In the genomic region with DNA sequence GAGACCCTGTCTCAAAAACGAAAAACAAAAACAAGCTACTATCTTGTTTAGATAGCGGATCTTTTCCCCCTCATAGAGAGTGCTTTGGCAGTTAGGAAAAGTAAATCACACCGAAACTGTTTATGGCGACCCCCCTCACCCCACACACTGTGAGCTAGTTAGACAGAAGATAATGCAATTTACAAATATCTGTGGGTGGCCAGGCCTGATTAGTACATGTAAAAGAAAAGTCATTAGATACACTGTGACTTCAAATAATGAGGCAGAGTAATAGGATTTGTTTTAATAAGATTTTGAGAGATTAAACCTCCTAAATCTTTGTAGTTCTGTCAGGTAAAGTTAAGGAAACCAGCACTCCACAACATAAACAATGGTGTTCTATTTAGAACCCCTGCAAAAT, we compare ENCODE assay signal across 24 cellular contexts.
DNase-seq lines count a peak whose midpoint lies in the region; FAIRE-seq and TF ChIP-seq lines count a peak whose summit lies in the region.
"Had no signal": no experiment of that assay in that cellular context is flagged by ENCODE, and none has a peak within 500 bp of the region (broad histone marks: within the 10 kb centered on the region; RNA-seq: fewer than 3 reads in every experiment).

No MANE protein-coding gene starts in this region.

- intact Hi-C loops in A673 (cut with micrococcal nuclease; ENCODE audit: unreplicated experiment): no loop called here

- peaks cover 40% of the 10 kb centered on the region for H3K4me1 ChIP-seq in A673 (ENCODE audit: insufficient read depth, low read length, poor library complexity, severe bottlenecking)
- peaks cover 20% of the 10 kb centered on the region for H3K4me1 ChIP-seq in neural progenitor cell

- peaks cover 22% of the 10 kb centered on the region for H4K20me1 ChIP-seq in neural progenitor cell (ENCODE audit: low read depth)
- H4K20me1 ChIP-seq: BLaER1 treated with 17β-estradiol and CSF1 and Interleukin-3, amounts not matched to agents 10 nM and 100 nM had no signal

- H3K9me3 ChIP-seq in A673 (ENCODE audit: low read depth, low read length, poor library complexity, severe bottlenecking) (no peaks in the 10 kb centered on the region), neural progenitor cell (ENCODE audit: low read depth) (no peaks in the 10 kb centered on the region)
- H3K9me3 ChIP-seq: BE2C had no signal

- H3K27me3 Mint-ChIP-seq in brain (peaks cover 3% of the 10 kb centered on the region), neural progenitor cell (ENCODE audit: insufficient read depth, low read depth) (peaks cover 3% of the 10 kb centered on the region)
- H3K27me3 Mint-ChIP-seq: CD4-positive, alpha-beta T cell; CD8-positive, alpha-beta memory T cell had no signal

- peaks cover 85% of the 10 kb centered on the region for H3K4me1 Mint-ChIP-seq in brain
- H3K4me1 Mint-ChIP-seq in neural progenitor cell: peaks cover 27% of the 10 kb centered on the region

- H3K4me3 ChIP-seq in A673 (ENCODE audit: low read depth, low read length, poor library complexity, severe bottlenecking) (no peak overlapping the region), neural progenitor cell (no peak overlapping the region)
- H3K4me3 ChIP-seq: BLaER1 treated with 17β-estradiol and CSF1 and Interleukin-3, amounts not matched to agents 10 nM and 100 nM; GM23248 had no signal

- H3K4me2 ChIP-seq in neural progenitor cell: peak overlapping the region; percentile 25
- H3K4me2 ChIP-seq: BLaER1 treated with 17β-estradiol and CSF1 and Interleukin-3, amounts not matched to agents 10 nM and 100 nM had no signal

- POLR2A ChIA-PET in A673 (lab: Charles Lee; ENCODE audit: low non-redundant PET): no interaction called here

- TF ChIP-seq CTCF in A673 (conservative IDR thresholded peaks at IDR 0.05; ENCODE audit: low read depth, low read length) (no peak), brain (conservative IDR thresholded peaks at IDR 0.05) (no peak), neural progenitor cell (IDR thresholded peaks at IDR 0.05) (no peak), D721Med (IDR thresholded peaks at IDR 0.05; ENCODE audit: insufficient read depth, missing control alignments) (no peak), GM13976 (IDR thresholded peaks at IDR 0.05; ENCODE audit: borderline replicate concordance, control extremely low read depth, extremely low read depth, insufficient read depth, missing control alignments) (no peak)

- no peak overlapping the region for H3K9ac ChIP-seq in neural progenitor cell
- H3K9ac ChIP-seq: BLaER1 treated with 17β-estradiol and CSF1 and Interleukin-3, amounts not matched to agents 10 nM and 100 nM; GM23248 had no signal

- no peaks in the 10 kb centered on the region for H3K79me2 ChIP-seq in neural progenitor cell (ENCODE audit: low read depth)

- H3K36me3 ChIP-seq in A673 (ENCODE audit: insufficient read depth, low read length, poor library complexity, severe bottlenecking) (no peaks in the 10 kb centered on the region), neural progenitor cell (no peaks in the 10 kb centered on the region)
- H3K36me3 ChIP-seq: BE2C had no signal

- CTCF ChIA-PET in A673 (lab: Charles Lee): no interaction called here

- no TSS peak for BruUV-seq in A673 (replicated peaks; lab: Mats Ljungman, UMichigan)

- H3F3A ChIP-seq in neural progenitor cell (ENCODE audit: low read depth): peaks cover 17% of the 10 kb centered on the region

- no peaks in the 10 kb centered on the region for H3K27me3 ChIP-seq in A673 (replicated peaks; ENCODE audit: insufficient read depth, low read depth, low read length, poor library complexity)
- peaks cover 25% of the 10 kb centered on the region for H3K27me3 ChIP-seq in neural progenitor cell
- H3K27me3 ChIP-seq: BE2C; BLaER1 treated with 17β-estradiol and CSF1 and Interleukin-3, amounts not matched to agents 10 nM and 100 nM had no signal

- DNase-seq in A673 (ENCODE audit: low spot score): peak; percentile 33
- peak; percentile 53 for DNase-seq in neural progenitor cell (ENCODE audit: low spot score)
- DNase-seq in middle frontal gyrus (ENCODE audit: extremely low spot score, low spot score): no peak
- DNase-seq in D721Med (ENCODE audit: insufficient read length, low spot score): no peak
- DNase-seq in GM13976 (ENCODE audit: low spot score): no peak
- DNase-seq: ACHN; AML-193; BE2C; CD4-positive, alpha-beta T cell; CD8-positive, alpha-beta memory T cell; DMS53; DMS79 treated with DMSO at 0.1 percent for 48 hours; GF-D8; GM23248; H7; HCEC 1CT had no signal

- H3K27ac Mint-ChIP-seq in brain (peak overlapping the region in 4 of 5 experiments; percentile 59 to 83 (median 77)), neural progenitor cell (no peak overlapping the region)
- H3K27ac Mint-ChIP-seq: CD14-positive monocyte; CD4-positive, alpha-beta T cell; CD8-positive, alpha-beta memory T cell had no signal

- H3K27ac ChIP-seq in A673 (ENCODE audit: low read depth, low read length, poor library complexity, severe bottlenecking) (no peak overlapping the region), neural progenitor cell (no peak overlapping the region)
- H3K27ac ChIP-seq: 22Rv1; BLaER1 treated with 17β-estradiol and CSF1 and Interleukin-3, amounts not matched to agents 10 nM and 100 nM; GM23248 had no signal

- peaks cover 27% of the 10 kb centered on the region for H3K36me3 Mint-ChIP-seq in brain
- H3K36me3 Mint-ChIP-seq in neural progenitor cell: peaks cover 4% of the 10 kb centered on the region

- H3K9me3 Mint-ChIP-seq in brain (peaks cover 2 to 11% (median 4%) of the 10 kb centered on the region in 5 experiments), neural progenitor cell (no peaks in the 10 kb centered on the region)
- H3K9me3 Mint-ChIP-seq: CD8-positive, alpha-beta memory T cell had no signal

- H2AFZ ChIP-seq in neural progenitor cell (replicated peaks): no peak overlapping the region
- H2AFZ ChIP-seq: GM23248 had no signal

- no peak for FAIRE-seq in D721Med (lab: Jason Lieb, UNC)
- FAIRE-seq: A204.1, GM12892, GM19239, H1 had no signal

- H3K4me3 Mint-ChIP-seq in brain (no peak overlapping the region), neural progenitor cell (no peak overlapping the region)
- H3K4me3 Mint-ChIP-seq: CD14-positive monocyte; CD4-positive, alpha-beta T cell; CD8-positive, alpha-beta memory T cell had no signal

- in situ Hi-C loops in GM13976 (cut with MboI; ENCODE audit: low sequenced_read_pairs, unreplicated experiment): no loop called here

Comparison
In these comparisons a context has a peak if more than half of its experiments do, and no peak if none do; other contexts are left out.
1. DNase-seq: peak in A673 (single experiment) and neural progenitor cell (single experiment); none in middle frontal gyrus (single experiment), D721Med (single experiment) and GM13976 (single experiment).